Comparison of ENCODE assay signal across 9 cellular contexts in genomic region chr6:25034477-25034876, GRCh38.
A peak's percentile ranks its signal among the peaks of the same experiment; 100 is the strongest.
DNase-seq lines count a peak whose midpoint lies in the region; ATAC-seq and TF ChIP-seq lines count a peak whose summit lies in the region.
"Had no signal": no experiment of that assay in that cellular context is flagged by ENCODE, and none has a peak within 500 bp of the region (broad histone marks: within the 10 kb centered on the region; RNA-seq: fewer than 3 reads in every experiment).

No MANE protein-coding gene starts in this region.

- intact Hi-C loops in body of pancreas (cut with DNase I) = no loop called here

- peak overlapping the region; percentile 87 for H3K27ac ChIP-seq in DND-41 (ENCODE audit: low read length)
- peak overlapping the region in 3 of 4 donors; percentile 49 to 58 (median 56) for H3K27ac ChIP-seq in body of pancreas
- H3K27ac ChIP-seq in neural progenitor cell = no peak overlapping the region

- no peaks in the 10 kb centered on the region for H3K27me3 ChIP-seq in DND-41 (ENCODE audit: insufficient read depth, low read length, poor library complexity)
- H3K27me3 ChIP-seq in body of pancreas = no peaks in the 10 kb centered on the region
- H3K27me3 ChIP-seq in neural progenitor cell = no peaks in the 10 kb centered on the region

- peak overlapping the region; percentile 53 for H3K9ac ChIP-seq in DND-41 (ENCODE audit: low read depth, low read length)
- no peak overlapping the region for H3K9ac ChIP-seq in neural progenitor cell

- peaks cover 59% of the 10 kb centered on the region for H3K4me1 ChIP-seq in DND-41 (ENCODE audit: insufficient read depth, low read length)
- peaks cover 4% of the 10 kb centered on the region for H3K4me1 ChIP-seq in body of pancreas
- peaks cover 8% of the 10 kb centered on the region for H3K4me1 ChIP-seq in neural progenitor cell

- H3K9me3 Mint-ChIP-seq in neural progenitor cell = no peaks in the 10 kb centered on the region

- H3K36me3 ChIP-seq in DND-41 (ENCODE audit: insufficient read depth, low read length) (peaks cover 3% of the 10 kb centered on the region; the same call in 1 of the 2 replicates), body of pancreas (replicated peaks in 1 of 2; ENCODE audit: insufficient read depth in 1 of 2, low read depth in 2 of 2) (no peaks in the 10 kb centered on the region), neural progenitor cell (no peaks in the 10 kb centered on the region)

- H2AFZ ChIP-seq in DND-41 (ENCODE audit: low read depth, low read length) (peak overlapping the region; percentile 38), neural progenitor cell (replicated peaks) (no peak overlapping the region)

- peaks cover 19% of the 10 kb centered on the region for H3K4me1 Mint-ChIP-seq in neural progenitor cell

- H3K27ac Mint-ChIP-seq in neural progenitor cell = peak overlapping the region; percentile 4

- H3F3A ChIP-seq in neural progenitor cell (ENCODE audit: low read depth) = no peaks in the 10 kb centered on the region

- 29 to 36% methylated on average over 3 of the region's 3 CpGs for WGBS in body of pancreas, 2 donors

- TF ChIP-seq CTCF in DND-41 (IDR thresholded peaks at IDR 0.05; ENCODE audit: borderline replicate concordance, extremely low read depth, low read length, poor library complexity, severe bottlenecking) = no peak
- TF ChIP-seq CTCF in body of pancreas (IDR thresholded peaks at IDR 0.05) = no peak
- no peak for TF ChIP-seq CTCF in neural progenitor cell (IDR thresholded peaks at IDR 0.05)

- H4K20me1 ChIP-seq in DND-41 (ENCODE audit: insufficient read depth, low read length) (no peaks in the 10 kb centered on the region), neural progenitor cell (ENCODE audit: low read depth) (no peaks in the 10 kb centered on the region)

- no peak for DNase-seq in DND-41
- peak; percentile 13 for DNase-seq in MV-4-11 (lab: John Stamatoyannopoulos, UW)
- DNase-seq in body of pancreas = no peak
- DNase-seq in neural progenitor cell (ENCODE audit: low spot score) = no peak
- DNase-seq in dedifferentiated amniotic fluid mesenchymal stem cell (ENCODE audit: extremely low spot score) = no peak
- no peak for DNase-seq in hippocampal formation (lab: John Stamatoyannopoulos, UW)

- H3K79me2 ChIP-seq in DND-41 (ENCODE audit: insufficient read depth, low read length) = peaks cover 81% of the 10 kb centered on the region
- H3K79me2 ChIP-seq in neural progenitor cell (ENCODE audit: low read depth) = no peaks in the 10 kb centered on the region

- H3K9me3 ChIP-seq in DND-41 (ENCODE audit: insufficient read depth, low read length, severe bottlenecking) = no peaks in the 10 kb centered on the region
- H3K9me3 ChIP-seq in body of pancreas = no peaks in the 10 kb centered on the region
- no peaks in the 10 kb centered on the region for H3K9me3 ChIP-seq in neural progenitor cell (ENCODE audit: low read depth)

- H3K4me3 Mint-ChIP-seq in neural progenitor cell = no peak overlapping the region

- H3K4me2 ChIP-seq in DND-41 (ENCODE audit: insufficient read depth, low read length) (peak overlapping the region; percentile 69), neural progenitor cell (no peak overlapping the region)

- peak overlapping the region; percentile 5 to 48; a peak in 3 of 4 replicates for H3K4me3 ChIP-seq in DND-41 (ENCODE audit: low read depth in 1 of 2, low read length in 2 of 2)
- H3K4me3 ChIP-seq in body of pancreas = no peak overlapping the region
- H3K4me3 ChIP-seq in neural progenitor cell = no peak overlapping the region

- TF ChIP-seq POLR2A in body of pancreas (IDR thresholded peaks at IDR 0.05) = no peak

- ATAC-seq in DND-41 (ENCODE audit: insufficient read depth, low read depth) (0 out of 3 replicates have a peak, but pooled peaks have one; percentile 21), body of pancreas (peak; percentile 9), HG03571 (IDR thresholded peaks at IDR 0.05; ENCODE audit: unreplicated experiment) (no peak), HG02852 (IDR thresholded peaks at IDR 0.05; ENCODE audit: unreplicated experiment) (no peak)

- no peaks in the 10 kb centered on the region for H3K27me3 Mint-ChIP-seq in neural progenitor cell (ENCODE audit: insufficient read depth, low read depth)
- H3K27me3 Mint-ChIP-seq: brain had no signal

- H3K36me3 Mint-ChIP-seq in neural progenitor cell = no peaks in the 10 kb centered on the region
- H3K36me3 Mint-ChIP-seq: brain had no signal

Comparison
In these comparisons a context has a peak if more than half of its experiments do, and no peak if none do; other contexts are left out.
1. ATAC-seq: peak in DND-41 (single experiment) and body of pancreas (single experiment); none in HG03571 (single experiment) and HG02852 (single experiment).
2. H3K4me3 ChIP-seq: peak in DND-41 (2 of 2); none in body of pancreas (0 of 2) and neural progenitor cell (single experiment).